ENCODE assay signal across 10 cellular contexts in genomic region chr16:3087243-3087791, GRCh38. TPM values are rescaled to one million over a fixed set of nuclear protein-coding genes. Genes with fewer than 3 reads are reported as not detected.
A peak's percentile ranks its signal among the peaks of the same experiment; 100 is the strongest.
DNase-seq lines count a peak whose midpoint lies in the region; ATAC-seq and TF ChIP-seq lines count a peak whose summit lies in the region.
"Had no signal": no experiment of that assay in that cellular context is flagged by ENCODE, and none has a peak within 500 bp of the region (broad histone marks: within the 10 kb centered on the region; RNA-seq: fewer than 3 reads in every experiment).

No MANE protein-coding gene starts in this region.

- no peaks in the 10 kb centered on the region for H3K9me3 Mint-ChIP-seq in CD4-positive, CD25-positive, alpha-beta regulatory T cell
- no peaks in the 10 kb centered on the region for H3K9me3 Mint-ChIP-seq in neural progenitor cell

- no peaks in the 10 kb centered on the region for H3K9me2 ChIP-seq in MM.1S (replicated peaks; ENCODE audit: insufficient read depth, low read length)

- no peaks in the 10 kb centered on the region for H3K27me3 Mint-ChIP-seq in CD4-positive, CD25-positive, alpha-beta regulatory T cell
- peaks cover 12% of the 10 kb centered on the region for H3K27me3 Mint-ChIP-seq in neural progenitor cell (ENCODE audit: insufficient read depth, low read depth)

- H3K4me2 ChIP-seq in MM.1S (ENCODE audit: low read depth, low read length): no peak overlapping the region
- no peak overlapping the region for H3K4me2 ChIP-seq in neural progenitor cell

- TF ChIP-seq CTCF in MM.1S (IDR thresholded peaks at IDR 0.05; ENCODE audit: low read length): peak; percentile 21; the same call in 1 of the 2 replicates
- peak; percentile 40 for TF ChIP-seq CTCF in epithelial cell of proximal tubule (conservative IDR thresholded peaks at IDR 0.05; ENCODE audit: low read depth, low read length)
- peak; percentile 56 for TF ChIP-seq CTCF in neural progenitor cell (IDR thresholded peaks at IDR 0.05)

- no peaks in the 10 kb centered on the region for H3K9me3 ChIP-seq in CD4-positive, CD25-positive, alpha-beta regulatory T cell (ENCODE audit: control insufficient read depth in 2 of 2, low read length in 2 of 2)
- H3K9me3 ChIP-seq in MM.1S (replicated peaks; ENCODE audit: insufficient read depth, low read length) (no peaks in the 10 kb centered on the region), neural progenitor cell (ENCODE audit: low read depth) (no peaks in the 10 kb centered on the region)

- no peak for ATAC-seq in CD4-positive, CD25-positive, alpha-beta regulatory T cell (ENCODE audit: low read depth in 2 of 2)
- ATAC-seq in HG03159 (IDR thresholded peaks at IDR 0.05; ENCODE audit: unreplicated experiment): no peak

- peak overlapping the region; percentile 37 for H3K27ac ChIP-seq in CD4-positive, CD25-positive, alpha-beta regulatory T cell (ENCODE audit: insufficient read depth, low read length, poor library complexity, severe bottlenecking)
- no peak overlapping the region for H3K27ac ChIP-seq in MM.1S (ENCODE audit: low read length)
- no peak overlapping the region for H3K27ac ChIP-seq in neural progenitor cell
- no peak overlapping the region for H3K27ac ChIP-seq in caudate nucleus (ENCODE audit: low read depth, low read length)
- H3K27ac ChIP-seq: SK-N-MC had no signal

- H2AFZ ChIP-seq in MM.1S (ENCODE audit: low read length): no peak overlapping the region
- no peak overlapping the region for H2AFZ ChIP-seq in neural progenitor cell (replicated peaks)

- H3K79me2 ChIP-seq in MM.1S (ENCODE audit: low read length) (no peaks in the 10 kb centered on the region), neural progenitor cell (ENCODE audit: low read depth) (no peaks in the 10 kb centered on the region)

- no peaks in the 10 kb centered on the region for H3F3A ChIP-seq in MM.1S (ENCODE audit: insufficient read depth, low read length)
- H3F3A ChIP-seq in neural progenitor cell (ENCODE audit: low read depth): peaks cover 12% of the 10 kb centered on the region

- peak overlapping the region; percentile 43 to 90 (median 74) for H3K4me3 Mint-ChIP-seq in CD4-positive, CD25-positive, alpha-beta regulatory T cell
- H3K4me3 Mint-ChIP-seq in neural progenitor cell: peak overlapping the region; percentile 71

- H3K27ac Mint-ChIP-seq in CD4-positive, CD25-positive, alpha-beta regulatory T cell: peak overlapping the region; percentile 34 to 89 (median 87)
- H3K27ac Mint-ChIP-seq in neural progenitor cell: peak overlapping the region; percentile 97

- no peaks in the 10 kb centered on the region for H3K36me3 Mint-ChIP-seq in CD4-positive, CD25-positive, alpha-beta regulatory T cell
- H3K36me3 Mint-ChIP-seq in neural progenitor cell: no peaks in the 10 kb centered on the region

- H3K36me3 ChIP-seq in CD4-positive, CD25-positive, alpha-beta regulatory T cell (ENCODE audit: control insufficient read depth, insufficient read depth, low read length): no peaks in the 10 kb centered on the region
- no peaks in the 10 kb centered on the region for H3K36me3 ChIP-seq in MM.1S (replicated peaks; ENCODE audit: insufficient read depth, low read length)
- H3K36me3 ChIP-seq in neural progenitor cell: no peaks in the 10 kb centered on the region

- H3K27me3 ChIP-seq in CD4-positive, CD25-positive, alpha-beta regulatory T cell (ENCODE audit: control insufficient read depth, insufficient read depth, low read length): no peaks in the 10 kb centered on the region
- H3K27me3 ChIP-seq in MM.1S (replicated peaks; ENCODE audit: insufficient read depth, low read length): peaks cover 48% of the 10 kb centered on the region
- H3K27me3 ChIP-seq in neural progenitor cell: no peaks in the 10 kb centered on the region

- H4K20me1 ChIP-seq in MM.1S (ENCODE audit: insufficient read depth, low read length) (no peaks in the 10 kb centered on the region), neural progenitor cell (ENCODE audit: low read depth) (no peaks in the 10 kb centered on the region)

- DNase-seq in CD4-positive, CD25-positive, alpha-beta regulatory T cell: no peak
- DNase-seq in MM.1S (no peak), epithelial cell of proximal tubule (ENCODE audit: low read depth) (no peak), neural progenitor cell (ENCODE audit: low spot score) (peak; percentile 57), NCI-H526 (lab: John Stamatoyannopoulos, UW) (no peak), caudate nucleus (lab: John Stamatoyannopoulos, UW) (no peak), NCI-H1105 (lab: John Stamatoyannopoulos, UW) (no peak)
- DNase-seq: retina had no signal

- peaks cover 23% of the 10 kb centered on the region for H3K4me1 ChIP-seq in CD4-positive, CD25-positive, alpha-beta regulatory T cell (ENCODE audit: control insufficient read depth, insufficient read depth, low read length, poor library complexity, severe bottlenecking)
- H3K4me1 ChIP-seq in MM.1S (ENCODE audit: low read length) (no peaks in the 10 kb centered on the region), neural progenitor cell (peaks cover 6% of the 10 kb centered on the region)

- H3K4me1 Mint-ChIP-seq in CD4-positive, CD25-positive, alpha-beta regulatory T cell: peaks cover 5 to 67% (median 26%) of the 10 kb centered on the region in 4 donors
- peaks cover 29% of the 10 kb centered on the region for H3K4me1 Mint-ChIP-seq in neural progenitor cell

- H3K4me3 ChIP-seq in CD4-positive, CD25-positive, alpha-beta regulatory T cell (ENCODE audit: low read depth, low read length): peak overlapping the region; percentile 48
- H3K4me3 ChIP-seq in MM.1S (ENCODE audit: low read length) (no peak overlapping the region), epithelial cell of proximal tubule (ENCODE audit: low read depth, low read length) (no peak overlapping the region), neural progenitor cell (no peak overlapping the region)
- H3K4me3 ChIP-seq: SK-N-MC had no signal

- no peak overlapping the region for H3K9ac ChIP-seq in MM.1S (ENCODE audit: low read length)
- no peak overlapping the region for H3K9ac ChIP-seq in neural progenitor cell

RNA-seq across cellular contexts. Expression of gene ZSCAN10, which starts 11.8 kb away (rescaled TPM):
- 0.81 TPM for total RNA-seq in CD4-positive, CD25-positive, alpha-beta regulatory T cell
- polyA plus RNA-seq in CD4-positive, CD25-positive, alpha-beta regulatory T cell: not detected
- total RNA-seq in epithelial cell of proximal tubule (not detected in 2 replicates), neural progenitor cell (ENCODE audit: low replicate concordance) (5.4 and 16.2 TPM in 2 replicates)

RNA-seq across cellular contexts. Expression of gene IL32, which starts 21.9 kb away (rescaled TPM):
- total RNA-seq in CD4-positive, CD25-positive, alpha-beta regulatory T cell: 1,611 TPM
- 1,000 to 10,000 TPM; 3,219 to 6,021 (median 4,004) TPM for polyA plus RNA-seq in CD4-positive, CD25-positive, alpha-beta regulatory T cell
- total RNA-seq in epithelial cell of proximal tubule: 461 and 747 TPM in 2 replicates
- 1.4 TPM in 1 of 2 replicates, not detected in the other for total RNA-seq in neural progenitor cell (ENCODE audit: low replicate concordance)

RNA-seq across cellular contexts. Expression of gene ZNF205, which starts 25.1 kb away (rescaled TPM):
- not detected for total RNA-seq in CD4-positive, CD25-positive, alpha-beta regulatory T cell
- not detected for polyA plus RNA-seq in CD4-positive, CD25-positive, alpha-beta regulatory T cell
- 15.8 and 22.1 TPM in 2 replicates for total RNA-seq in epithelial cell of proximal tubule
- 5.4 and 19.6 TPM in 2 replicates for total RNA-seq in neural progenitor cell (ENCODE audit: low replicate concordance)

RNA-seq across cellular contexts. Expression of gene MMP25, which starts 41.0 kb away (rescaled TPM):
- 1.6 TPM for total RNA-seq in CD4-positive, CD25-positive, alpha-beta regulatory T cell
- polyA plus RNA-seq in CD4-positive, CD25-positive, alpha-beta regulatory T cell: 1 to 10 TPM in 1 of 4 donors, under 1 TPM in 2, not detected in 1; 0.16 to 1.0 (median 0.29) TPM
- total RNA-seq in epithelial cell of proximal tubule (under 0.01 and 0.52 TPM in 2 replicates), neural progenitor cell (ENCODE audit: low replicate concordance) (0.58 and 0.62 TPM in 2 replicates)

RNA-seq across cellular contexts. Expression of gene ZNF213, which starts 47.5 kb away (rescaled TPM):
- 3.8 TPM for total RNA-seq in CD4-positive, CD25-positive, alpha-beta regulatory T cell
- 1 to 10 TPM; 1.9 to 2.3 (median 2.1) TPM for polyA plus RNA-seq in CD4-positive, CD25-positive, alpha-beta regulatory T cell
- 2.4 and 7.7 TPM in 2 replicates for total RNA-seq in epithelial cell of proximal tubule
- total RNA-seq in neural progenitor cell (ENCODE audit: low replicate concordance): 1.3 and 4.0 TPM in 2 replicates

Comparison
In these comparisons a context has a peak if more than half of its experiments do, and no peak if none do; other contexts are left out.
1. RNA of gene IL32, which starts 21.9 kb away (total RNA-seq): 1,611 TPM in CD4-positive, CD25-positive, alpha-beta regulatory T cell (single experiment) and 461 to 747 TPM in epithelial cell of proximal tubule; 1.4 TPM in neural progenitor cell; every median in the first group is over 100 times any median in the second.
2. Peak in every context shown above with its lines, with median percentiles within 50 percentile points of each other: CTCF ChIP-seq.